In genomic region chr5:90408571-90409317, GRCh38 we compare ENCODE assay signal across 8 cellular contexts. TPM values are rescaled to one million over a fixed set of nuclear protein-coding genes. Genes with fewer than 3 reads are reported as not detected.
DNase-seq lines count a peak whose midpoint lies in the region; ATAC-seq and TF ChIP-seq lines count a peak whose summit lies in the region.

No MANE protein-coding gene starts in this region.

- H3K27me3 ChIP-seq in duodenal mucosa (ENCODE audit: control insufficient read depth in 1 of 2, insufficient read depth in 2 of 2, low read length in 2 of 2), result no peaks in the 10 kb centered on the region
- no peaks in the 10 kb centered on the region for H3K27me3 ChIP-seq in ovary

- intact Hi-C loops in ovary (cut with DNase I), result no loop called here

- peak overlapping the region; percentile 95 for H3K27ac ChIP-seq in C4-2B
- H3K27ac ChIP-seq in duodenal mucosa (ENCODE audit: low read depth, low read length), result peak overlapping the region; percentile 88
- H3K27ac ChIP-seq in ovary, result peak overlapping the region in 1 of 2 donors; percentile 98

- TF ChIP-seq EP300 in ovary (IDR thresholded peaks at IDR 0.05), result no peak

- H3K36me3 ChIP-seq in duodenal mucosa (ENCODE audit: control insufficient read depth in 1 of 2, insufficient read depth in 2 of 2, low read length in 2 of 2) (peaks cover 3 to 4% of the 10 kb centered on the region in 2 donors), ovary (no peaks in the 10 kb centered on the region)

- peak; percentile 1 for ATAC-seq in GM21360 (IDR thresholded peaks at IDR 0.05; ENCODE audit: unreplicated experiment)

- DNase-seq in M059J (ENCODE audit: low read depth) (peak; percentile 11), ovary (no peak), dedifferentiated amniotic fluid mesenchymal stem cell (ENCODE audit: extremely low spot score) (no peak), NCI-H1417 treated with DMSO at 0.1 percent for 48 hours (lab: John Stamatoyannopoulos, UW) (no peak), SIG-M5 (lab: John Stamatoyannopoulos, UW) (no peak)

- peak overlapping the region; percentile 96 to 100 for H3K9ac ChIP-seq in duodenal mucosa (ENCODE audit: low read depth in 1 of 2, low read length in 2 of 2)

- no peak for TF ChIP-seq POLR2A in ovary (IDR thresholded peaks at IDR 0.05)

- peaks cover 0 to 2% of the 10 kb centered on the region in 2 donors for H3K9me3 ChIP-seq in duodenal mucosa (ENCODE audit: control insufficient read depth in 1 of 2, low read length in 2 of 2)
- H3K9me3 ChIP-seq in ovary, result no peaks in the 10 kb centered on the region

- TF ChIP-seq CTCF in C4-2B (conservative IDR thresholded peaks at IDR 0.05) (no peak), ovary (IDR thresholded peaks at IDR 0.05) (no peak)

- H3K4me1 ChIP-seq in duodenal mucosa (ENCODE audit: control insufficient read depth in 1 of 2, insufficient read depth in 2 of 2, low read length in 2 of 2), result peaks cover 5 to 8% of the 10 kb centered on the region in 2 donors
- peaks cover 2% of the 10 kb centered on the region for H3K4me1 ChIP-seq in ovary (ENCODE audit: insufficient read depth)

- WGBS in ovary, 3 donors, result 19 to 20% (median 20%) methylated on average over 14 of the region's 14 CpGs

- H3K4me3 ChIP-seq in duodenal mucosa (ENCODE audit: low read depth in 1 of 2, low read length in 2 of 2) (peak overlapping the region; percentile 98 to 99), ovary (peak overlapping the region; percentile 81)

RNA-seq across cellular contexts. Expression of gene CETN3, which starts 0.8 kb away (rescaled TPM):
- total RNA-seq in M059J (2014; rRNA removed; shearing (Covaris generic)), result 17.7 and 33.2 TPM in 2 replicates
- total RNA-seq in ovary, result 10 to 100 TPM in 6 of 7 donors, 1 to 10 TPM in 1; 9.2 to 36.9 (median 21.2) TPM
- polyA plus RNA-seq in ovary, result 10 to 100 TPM; 28.6 to 34.7 TPM
